ENCODE assay signal across 8 cellular contexts in genomic region chr15:55587321-55588069, GRCh38. TPM values are rescaled to one million over a fixed set of nuclear protein-coding genes. Genes with fewer than 3 reads are reported as not detected.
DNase-seq lines count a peak whose midpoint lies in the region; ATAC-seq, FAIRE-seq and TF ChIP-seq lines count a peak whose summit lies in the region.

No MANE protein-coding gene starts in this region.

- DNase-seq in H54 (ENCODE audit: insufficient read length, low spot score) (peak; percentile 47), Panc1 (ENCODE audit: low read depth, low spot score) (no peak), caudate nucleus (lab: John Stamatoyannopoulos, UW) (peak in 17 of 61 donors; percentile 3 to 54 (median 34)), kidney glomerular epithelial cell (lab: John Stamatoyannopoulos, UW) (peak; percentile 11), hippocampal formation (lab: John Stamatoyannopoulos, UW) (no peak), NCI-H2029 treated with DMSO at 0.1 percent for 48 hours (lab: John Stamatoyannopoulos, UW) (no peak)
- peak; percentile 33 for DNase-seq in stimulated activated naive CD8-positive, alpha-beta T cell treated with anti-CD3 and anti-CD28 coated beads, Interleukin-15, Interleukin-2, amounts not matched to agents 100 U/mL and 50 U/mL, for 24 hours

- H3K9me3 ChIP-seq in ES-I3 (ENCODE audit: control insufficient read depth, insufficient read depth, low read length) (no peaks in the 10 kb centered on the region), Panc1 (ENCODE audit: control insufficient read depth, insufficient read depth, low read depth, low read length) (no peaks in the 10 kb centered on the region)

- H3K36me3 ChIP-seq in ES-I3 (ENCODE audit: insufficient read depth, low read length) (no peaks in the 10 kb centered on the region), Panc1 (ENCODE audit: control insufficient read depth, insufficient read depth, low read length) (no peaks in the 10 kb centered on the region)

- CTCF ChIA-PET in Panc1 (lab: Charles Lee) = interaction anchor here (0.6 to 0.9 kb wide), 2 partner anchors 55 to 310 kb away, joined by 3 to 5 read pairs; no protein-coding TSS in a partner anchor

- no peak for TF ChIP-seq POLR2A in H54 (IDR thresholded peaks at IDR 0.05; ENCODE audit: low read depth, low read length)

- POLR2A ChIA-PET in Panc1 (lab: Charles Lee) = no interaction called here

- no peak for TF ChIP-seq CTCF in Panc1 (IDR thresholded peaks at IDR 0.05)

- H3K27me3 ChIP-seq in Panc1 (ENCODE audit: control insufficient read depth, insufficient read depth, low read length) = peaks cover 22% of the 10 kb centered on the region

- ATAC-seq in Panc1 = peak; percentile 75
- ATAC-seq in stimulated activated naive CD8-positive, alpha-beta T cell treated with anti-CD3 and anti-CD28 coated beads, Interleukin-15, Interleukin-2, amounts not matched to agents 100 U/mL and 50 U/mL, for 24 hours = peak; percentile 13

- no peaks in the 10 kb centered on the region for H3K4me1 ChIP-seq in ES-I3 (ENCODE audit: insufficient read depth, low read length)
- H3K4me1 ChIP-seq in Panc1 (ENCODE audit: control insufficient read depth, insufficient read depth, low read length) = no peaks in the 10 kb centered on the region; the same call in 1 of the 2 replicates

- in situ Hi-C loops in Panc1 (cut with HindIII; ENCODE audit: low pct_unique_long_range_greater_than_20kb, low sequenced_read_pairs) = no loop called here

- peak overlapping the region; percentile 83 for H3K9ac ChIP-seq in ES-I3 (ENCODE audit: low read depth, low read length)

- intact Hi-C loops in Panc1 (cut with micrococcal nuclease; ENCODE audit: unreplicated experiment) = loop anchor here (10.0 kb wide), 1 partner anchor 63 kb away; no protein-coding TSS in a partner anchor

- BruUV-seq in Panc1 (replicated peaks; lab: Mats Ljungman, UMichigan) = no TSS peak

- H3K27ac ChIP-seq in Panc1 (ENCODE audit: low read length) (no peak overlapping the region), caudate nucleus (ENCODE audit: low read depth, low read length) (peak overlapping the region; percentile 22)

- peak overlapping the region; percentile 54 to 60 for H3K4me3 ChIP-seq in Panc1 (ENCODE audit: low read depth in 2 of 2, low read length in 2 of 2)

- FAIRE-seq in H54 (lab: Jason Lieb, UNC) = no peak

RNA-seq across cellular contexts. Expression of gene PYGO1, which starts 0.7 kb away (rescaled TPM):
- total RNA-seq in Panc1 (2021; ENCODE audit: unreplicated experiment) = 2.4 TPM
- 0.52 TPM for polyA plus RNA-seq in Panc1 (2012; ENCODE audit: insufficient read length)

Comparison
In these comparisons a context has a peak if more than half of its experiments do, and no peak if none do; other contexts are left out.
1. DNase-seq: peak in H54 (single experiment), kidney glomerular epithelial cell (single experiment) and stimulated activated naive CD8-positive, alpha-beta T cell treated with anti-CD3 and anti-CD28 coated beads, Interleukin-15, Interleukin-2, amounts not matched to agents 100 U/mL and 50 U/mL, for 24 hours (single experiment); none in Panc1 (single experiment), hippocampal formation (0 of 2) and NCI-H2029 treated with DMSO at 0.1 percent for 48 hours (single experiment).